ENCODE assay signal across 1 cellular context in genomic region chr1:40691538-40692428, GRCh38.
TF ChIP-seq lines count a peak whose summit lies in the region.

NFYC (plus strand) TSS chr1:40691704; CDS start chr1:40738844, 47,140 bp downstream.

TF ChIP-seq in HepG2, 621 proteins besides CTCF, POLR2A, EP300 and RAD21 (continued from another document and continues in another):
- TF ChIP-seq MAX (IDR thresholded peaks at IDR 0.05) (peak; percentile 95), ZNF142 (CRISPR knock-in tag; IDR thresholded peaks at IDR 0.05) (0 out of 2 replicates have a peak, but pooled peaks have one; percentile 39), PRMT3 (CRISPR knock-in tag; IDR thresholded peaks at IDR 0.05; ENCODE audit: borderline replicate concordance, low read depth) (peak; percentile 43; the same call in 1 of the 2 replicates), KIAA2018 (CRISPR knock-in tag; IDR thresholded peaks at IDR 0.05; ENCODE audit: borderline replicate concordance) (no peak), SIN3A (IDR thresholded peaks at IDR 0.05; ENCODE audit: borderline replicate concordance, low read depth, low read length) (peak; percentile 49; the same call in 1 of the 2 replicates), ZSCAN12 (CRISPR knock-in tag; IDR thresholded peaks at IDR 0.05) (0 out of 2 replicates have a peak, but pooled peaks have one; percentile 39), MED8 (CRISPR knock-in tag; IDR thresholded peaks at IDR 0.05; ENCODE audit: insufficient replicate concordance) (peak; percentile 71), HIC2 (CRISPR knock-in tag; IDR thresholded peaks at IDR 0.05; ENCODE audit: low read depth) (peak; percentile 62; the same call in 1 of the 2 replicates), CEBPG (CRISPR knock-in tag; IDR thresholded peaks at IDR 0.05) (peak; percentile 8; the same call in 1 of the 2 replicates), SRSF9 (IDR thresholded peaks at IDR 0.05; ENCODE audit: borderline replicate concordance, insufficient read depth, low read depth, low read length, poor library complexity, severe bottlenecking) (no peak), ZNF382 (CRISPR knock-in tag; IDR thresholded peaks at IDR 0.05; ENCODE audit: borderline replicate concordance) (no peak), MEIS2 (CRISPR knock-in tag; IDR thresholded peaks at IDR 0.05) (peak; percentile 67), ZNF720 (CRISPR knock-in tag; IDR thresholded peaks at IDR 0.05) (no peak), TGIF2 (CRISPR knock-in tag; IDR thresholded peaks at IDR 0.05) (no peak; the same call in 1 of the 2 replicates), FOXJ3 (CRISPR knock-in tag; IDR thresholded peaks at IDR 0.05; ENCODE audit: borderline replicate concordance) (0 out of 2 replicates have a peak, but pooled peaks have one; percentile 50), NRL (CRISPR knock-in tag; IDR thresholded peaks at IDR 0.05; ENCODE audit: borderline replicate concordance) (peak; percentile 90), ZNF670 (CRISPR knock-in tag; IDR thresholded peaks at IDR 0.05; ENCODE audit: borderline replicate concordance) (peak; percentile 90; the same call in 1 of the 2 replicates), ZFX (CRISPR knock-in tag; IDR thresholded peaks at IDR 0.05; ENCODE audit: low read depth) (peak; percentile 82), EEA1 (CRISPR knock-in tag; IDR thresholded peaks at IDR 0.05; ENCODE audit: borderline replicate concordance) (no peak)
- TF ChIP-seq, protein P1, sequence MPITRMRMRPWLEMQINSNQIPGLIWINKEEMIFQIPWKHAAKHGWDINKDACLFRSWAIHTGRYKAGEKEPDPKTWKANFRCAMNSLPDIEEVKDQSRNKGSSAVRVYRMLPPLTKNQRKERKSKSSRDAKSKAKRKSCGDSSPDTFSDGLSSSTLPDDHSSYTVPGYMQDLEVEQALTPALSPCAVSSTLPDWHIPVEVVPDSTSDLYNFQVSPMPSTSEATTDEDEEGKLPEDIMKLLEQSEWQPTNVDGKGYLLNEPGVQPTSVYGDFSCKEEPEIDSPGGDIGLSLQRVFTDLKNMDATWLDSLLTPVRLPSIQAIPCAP (CRISPR knock-in tag; IDR thresholded peaks at IDR 0.05; ENCODE audit: low read depth) = peak; percentile 48; the same call in 1 of the 2 replicates
- TF ChIP-seq, protein P2, sequence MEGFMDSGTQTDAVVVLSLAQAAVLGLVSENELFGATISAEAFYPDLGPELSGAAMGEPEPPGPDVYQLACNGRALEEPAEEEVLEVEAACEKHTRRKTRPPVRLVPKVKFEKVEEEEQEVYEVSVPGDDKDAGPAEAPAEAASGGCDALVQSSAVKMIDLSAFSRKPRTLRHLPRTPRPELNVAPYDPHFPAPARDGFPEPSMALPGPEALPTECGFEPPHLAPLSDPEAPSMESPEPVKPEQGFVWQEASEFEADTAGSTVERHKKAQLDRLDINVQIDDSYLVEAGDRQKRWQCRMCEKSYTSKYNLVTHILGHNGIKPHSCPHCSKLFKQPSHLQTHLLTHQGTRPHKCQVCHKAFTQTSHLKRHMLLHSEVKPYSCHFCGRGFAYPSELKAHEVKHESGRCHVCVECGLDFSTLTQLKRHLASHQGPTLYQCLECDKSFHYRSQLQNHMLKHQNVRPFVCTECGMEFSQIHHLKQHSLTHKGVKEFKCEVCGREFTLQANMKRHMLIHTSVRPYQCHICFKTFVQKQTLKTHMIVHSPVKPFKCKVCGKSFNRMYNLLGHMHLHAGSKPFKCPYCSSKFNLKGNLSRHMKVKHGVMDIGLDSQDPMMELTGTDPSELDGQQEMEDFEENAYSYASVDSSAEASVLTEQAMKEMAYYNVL (CRISPR knock-in tag; IDR thresholded peaks at IDR 0.05; ENCODE audit: borderline replicate concordance) = peak; percentile 29; the same call in 1 of the 2 replicates
- TF ChIP-seq, protein P3, sequence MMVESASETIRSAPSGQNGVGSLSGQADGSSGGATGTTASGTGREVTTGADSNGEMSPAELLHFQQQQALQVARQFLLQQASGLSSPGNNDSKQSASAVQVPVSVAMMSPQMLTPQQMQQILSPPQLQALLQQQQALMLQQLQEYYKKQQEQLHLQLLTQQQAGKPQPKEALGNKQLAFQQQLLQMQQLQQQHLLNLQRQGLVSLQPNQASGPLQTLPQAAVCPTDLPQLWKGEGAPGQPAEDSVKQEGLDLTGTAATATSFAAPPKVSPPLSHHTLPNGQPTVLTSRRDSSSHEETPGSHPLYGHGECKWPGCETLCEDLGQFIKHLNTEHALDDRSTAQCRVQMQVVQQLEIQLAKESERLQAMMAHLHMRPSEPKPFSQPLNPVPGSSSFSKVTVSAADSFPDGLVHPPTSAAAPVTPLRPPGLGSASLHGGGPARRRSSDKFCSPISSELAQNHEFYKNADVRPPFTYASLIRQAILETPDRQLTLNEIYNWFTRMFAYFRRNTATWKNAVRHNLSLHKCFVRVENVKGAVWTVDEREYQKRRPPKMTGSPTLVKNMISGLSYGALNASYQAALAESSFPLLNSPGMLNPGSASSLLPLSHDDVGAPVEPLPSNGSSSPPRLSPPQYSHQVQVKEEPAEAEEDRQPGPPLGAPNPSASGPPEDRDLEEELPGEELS (CRISPR knock-in tag; IDR thresholded peaks at IDR 0.05) = 0 out of 2 replicates have a peak, but pooled peaks have one; percentile 12
- TF ChIP-seq, protein P4, sequence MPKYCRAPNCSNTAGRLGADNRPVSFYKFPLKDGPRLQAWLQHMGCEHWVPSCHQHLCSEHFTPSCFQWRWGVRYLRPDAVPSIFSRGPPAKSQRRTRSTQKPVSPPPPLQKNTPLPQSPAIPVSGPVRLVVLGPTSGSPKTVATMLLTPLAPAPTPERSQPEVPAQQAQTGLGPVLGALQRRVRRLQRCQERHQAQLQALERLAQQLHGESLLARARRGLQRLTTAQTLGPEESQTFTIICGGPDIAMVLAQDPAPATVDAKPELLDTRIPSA (CRISPR knock-in tag; IDR thresholded peaks at IDR 0.05; ENCODE audit: borderline replicate concordance) = 0 out of 2 replicates have a peak, but pooled peaks have one; percentile 43
- TF ChIP-seq, protein P5, sequence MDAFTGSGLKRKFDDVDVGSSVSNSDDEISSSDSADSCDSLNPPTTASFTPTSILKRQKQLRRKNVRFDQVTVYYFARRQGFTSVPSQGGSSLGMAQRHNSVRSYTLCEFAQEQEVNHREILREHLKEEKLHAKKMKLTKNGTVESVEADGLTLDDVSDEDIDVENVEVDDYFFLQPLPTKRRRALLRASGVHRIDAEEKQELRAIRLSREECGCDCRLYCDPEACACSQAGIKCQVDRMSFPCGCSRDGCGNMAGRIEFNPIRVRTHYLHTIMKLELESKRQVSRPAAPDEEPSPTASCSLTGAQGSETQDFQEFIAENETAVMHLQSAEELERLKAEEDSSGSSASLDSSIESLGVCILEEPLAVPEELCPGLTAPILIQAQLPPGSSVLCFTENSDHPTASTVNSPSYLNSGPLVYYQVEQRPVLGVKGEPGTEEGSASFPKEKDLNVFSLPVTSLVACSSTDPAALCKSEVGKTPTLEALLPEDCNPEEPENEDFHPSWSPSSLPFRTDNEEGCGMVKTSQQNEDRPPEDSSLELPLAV (CRISPR knock-in tag; conservative IDR thresholded peaks at IDR 0.05; ENCODE audit: low read depth) = 0 out of 2 replicates have a peak, but pooled peaks have one; percentile 18
